In genomic region chr3:40432793-40433192, GRCh38 we compare ENCODE assay signal across 28 cellular contexts. TPM values are rescaled to one million over a fixed set of nuclear protein-coding genes. Genes with fewer than 3 reads are reported as not detected.
DNase-seq lines count a peak whose midpoint lies in the region; ATAC-seq and TF ChIP-seq lines count a peak whose summit lies in the region.
"Had no signal": no experiment of that assay in that cellular context is flagged by ENCODE, and none has a peak within 500 bp of the region (broad histone marks: within the 10 kb centered on the region; RNA-seq: fewer than 3 reads in every experiment).

No MANE protein-coding gene starts in this region.

- POLR2A ChIA-PET in activated CD8-positive, alpha-beta T cell treated with anti-CD3 and anti-CD28 coated beads, Interleukin-2, amount 10 ng/mL, durations not matched to agents 7 days and 5 days (lab: Charles Lee): no interaction called here

- H3K4me1 Mint-ChIP-seq in activated T-cell treated with anti-CD3 and anti-CD28 coated beads, Interleukin-2, amount 50 U/mL, for 72 hours (ENCODE audit: low read depth): no peaks in the 10 kb centered on the region
- H3K4me1 Mint-ChIP-seq in activated CD8-positive, alpha-beta T cell treated with anti-CD3 and anti-CD28 coated beads, Interleukin-2, amount 10 ng/mL, durations not matched to agents 7 days and 5 days (ENCODE audit: low read depth): no peaks in the 10 kb centered on the region
- H3K4me1 Mint-ChIP-seq: stimulated activated effector memory CD8-positive, alpha-beta T cell treated with anti-CD3 and anti-CD28 coated beads, Interleukin-12 subunit alpha, Interleukin-12 subunit beta, amount 100 ng/mL, for 72 hours had no signal

- CTCF ChIA-PET in activated CD8-positive, alpha-beta T cell treated with anti-CD3 and anti-CD28 coated beads, Interleukin-2, amount 10 ng/mL, durations not matched to agents 7 days and 5 days (lab: Charles Lee): no interaction called here

- H3K27ac Mint-ChIP-seq in activated T-cell treated with anti-CD3 and anti-CD28 coated beads, Interleukin-2, amount 50 U/mL, for 72 hours: peak overlapping the region; percentile 19
- H3K27ac Mint-ChIP-seq in activated CD8-positive, alpha-beta T cell treated with anti-CD3 and anti-CD28 coated beads, Interleukin-2, amount 10 ng/mL, durations not matched to agents 7 days and 5 days: no peak overlapping the region
- H3K27ac Mint-ChIP-seq: activated naive CD4-positive, alpha-beta T cell treated with anti-CD3 and anti-CD28 coated beads for 36 hours; dendritic cell treated with granulocyte-macrophage colony-stimulating factor and Interleukin-4, amounts not matched to agents 40 ng/mL and 50 ng/mL, for 4 days; stimulated activated effector memory CD8-positive, alpha-beta T cell treated with anti-CD3 and anti-CD28 coated beads, Interleukin-12 subunit alpha, Interleukin-12 subunit beta, amount 100 ng/mL, for 72 hours; T-helper 1 cell treated with Interleukin-12 subunit alpha and Interleukin-12 subunit beta and Interleukin-4 antibody, amounts not matched to agents 30 μg/mL and 1 μg/mL, for 36 hours had no signal

- no peaks in the 10 kb centered on the region for H3K36me3 Mint-ChIP-seq in activated T-cell treated with anti-CD3 and anti-CD28 coated beads, Interleukin-2, amount 50 U/mL, for 72 hours (ENCODE audit: insufficient read depth in 2 of 2)
- no peaks in the 10 kb centered on the region for H3K36me3 Mint-ChIP-seq in activated CD8-positive, alpha-beta T cell treated with anti-CD3 and anti-CD28 coated beads, Interleukin-2, amount 10 ng/mL, durations not matched to agents 7 days and 5 days (ENCODE audit: low read depth)
- H3K36me3 Mint-ChIP-seq: stimulated activated effector memory CD8-positive, alpha-beta T cell treated with anti-CD3 and anti-CD28 coated beads, Interleukin-12 subunit alpha, Interleukin-12 subunit beta, amount 100 ng/mL, for 72 hours had no signal

- H3K4me3 ChIP-seq in choroid plexus epithelial cell (ENCODE audit: low read depth, low read length) (no peak overlapping the region), foreskin fibroblast (ENCODE audit: low read depth in 1 of 2, low read length in 2 of 2) (no peak overlapping the region)
- H3K4me3 ChIP-seq: BLaER1 treated with 17β-estradiol and CSF1 and Interleukin-3, amounts not matched to agents 10 nM and 100 nM; cardiac muscle cell; psoas muscle; SJSA1; upper lobe of left lung had no signal

- DNase-seq in activated T-cell treated with anti-CD3 and anti-CD28 coated beads, Interleukin-2, amount 50 U/mL, for 72 hours: no peak
- no peak for DNase-seq in activated T-cell treated with anti-CD3 and anti-CD28 coated beads, Interleukin-2, amount 50 U/mL, for 1 hour
- DNase-seq in NCI-H69 (lab: John Stamatoyannopoulos, UW) (peak; percentile 1), choroid plexus epithelial cell (ENCODE audit: low read depth) (peak; percentile 4), foreskin fibroblast (no peak), NCI-H1105 treated with DMSO at 0.1 percent for 48 hours (lab: John Stamatoyannopoulos, UW) (no peak)
- no peak for DNase-seq in activated CD8-positive, alpha-beta T cell treated with anti-CD3 and anti-CD28 coated beads, Interleukin-2, amount 10 ng/mL, durations not matched to agents 7 days and 5 days
- DNase-seq: ACHN; activated CD4-positive, alpha-beta T cell treated with anti-CD3 and anti-CD28 coated beads for 4 hours; activated naive CD4-positive, alpha-beta T cell treated with anti-CD3 and anti-CD28 coated beads for 36 hours; activated T-cell treated with anti-CD3 and anti-CD28 coated beads, Interleukin-2, amount 50 U/mL, for 48 hours; amniotic stem cell; H7; kidney; NCI-H1092; NCI-H187 treated with DMSO at 0.1 percent for 48 hours; psoas muscle; substantia nigra; upper lobe of left lung had no signal

- no peak for ATAC-seq in activated T-cell treated with anti-CD3 and anti-CD28 coated beads, Interleukin-2, amount 50 U/mL, for 72 hours (replicated peaks in 1 of 2)
- no peak for ATAC-seq in GM21360 (IDR thresholded peaks at IDR 0.05; ENCODE audit: unreplicated experiment)
- no peak for ATAC-seq in activated CD8-positive, alpha-beta T cell treated with anti-CD3 and anti-CD28 coated beads, Interleukin-2, amount 10 ng/mL, durations not matched to agents 7 days and 5 days
- ATAC-seq: Panc1; psoas muscle; stimulated activated effector memory CD8-positive, alpha-beta T cell treated with anti-CD3 and anti-CD28 coated beads, Interleukin-12 subunit alpha, Interleukin-12 subunit beta, amount 100 ng/mL, for 72 hours had no signal

- H3K27me3 Mint-ChIP-seq in activated T-cell treated with anti-CD3 and anti-CD28 coated beads, Interleukin-2, amount 50 U/mL, for 72 hours (ENCODE audit: low read depth): peaks cover 7% of the 10 kb centered on the region
- H3K27me3 Mint-ChIP-seq in activated CD8-positive, alpha-beta T cell treated with anti-CD3 and anti-CD28 coated beads, Interleukin-2, amount 10 ng/mL, durations not matched to agents 7 days and 5 days (ENCODE audit: low read depth): peaks cover 2% of the 10 kb centered on the region
- H3K27me3 Mint-ChIP-seq: dendritic cell treated with granulocyte-macrophage colony-stimulating factor and Interleukin-4, amounts not matched to agents 40 ng/mL and 50 ng/mL, for 4 days had no signal

- TF ChIP-seq CTCF in choroid plexus epithelial cell (conservative IDR thresholded peaks at IDR 0.05; ENCODE audit: low read depth, low read length) (no peak), foreskin fibroblast (IDR thresholded peaks at IDR 0.05; ENCODE audit: low read depth, low read length) (no peak)

- no peaks in the 10 kb centered on the region for H3K9me3 Mint-ChIP-seq in activated T-cell treated with anti-CD3 and anti-CD28 coated beads, Interleukin-2, amount 50 U/mL, for 72 hours
- no peaks in the 10 kb centered on the region for H3K9me3 Mint-ChIP-seq in activated CD8-positive, alpha-beta T cell treated with anti-CD3 and anti-CD28 coated beads, Interleukin-2, amount 10 ng/mL, durations not matched to agents 7 days and 5 days (ENCODE audit: insufficient read depth)
- H3K9me3 Mint-ChIP-seq: activated naive CD4-positive, alpha-beta T cell treated with anti-CD3 and anti-CD28 coated beads for 36 hours; dendritic cell treated with granulocyte-macrophage colony-stimulating factor and Interleukin-4, amounts not matched to agents 40 ng/mL and 50 ng/mL, for 4 days; stimulated activated effector memory CD8-positive, alpha-beta T cell treated with anti-CD3 and anti-CD28 coated beads, Interleukin-12 subunit alpha, Interleukin-12 subunit beta, amount 100 ng/mL, for 72 hours; T-helper 1 cell treated with Interleukin-12 subunit alpha and Interleukin-12 subunit beta and Interleukin-4 antibody, amounts not matched to agents 30 μg/mL and 1 μg/mL, for 36 hours had no signal

- no peak overlapping the region for H3K4me3 Mint-ChIP-seq in activated T-cell treated with anti-CD3 and anti-CD28 coated beads, Interleukin-2, amount 50 U/mL, for 72 hours
- no peak overlapping the region for H3K4me3 Mint-ChIP-seq in activated CD8-positive, alpha-beta T cell treated with anti-CD3 and anti-CD28 coated beads, Interleukin-2, amount 10 ng/mL, durations not matched to agents 7 days and 5 days
- H3K4me3 Mint-ChIP-seq: activated naive CD4-positive, alpha-beta T cell treated with anti-CD3 and anti-CD28 coated beads for 36 hours; dendritic cell treated with granulocyte-macrophage colony-stimulating factor and Interleukin-4, amounts not matched to agents 40 ng/mL and 50 ng/mL, for 4 days; stimulated activated effector memory CD8-positive, alpha-beta T cell treated with anti-CD3 and anti-CD28 coated beads, Interleukin-12 subunit alpha, Interleukin-12 subunit beta, amount 100 ng/mL, for 72 hours; T-helper 1 cell treated with Interleukin-12 subunit alpha and Interleukin-12 subunit beta and Interleukin-4 antibody, amounts not matched to agents 30 μg/mL and 1 μg/mL, for 36 hours had no signal

RNA-seq across cellular contexts. Expression of gene RPL14, which starts 24.3 kb away (rescaled TPM):
- total RNA-seq in activated T-cell treated with anti-CD3 and anti-CD28 coated beads, Interleukin-2, amount 50 U/mL, for 72 hours: 1,000 to 10,000 TPM; 2,782 to 3,093 TPM
- 1,000 to 10,000 TPM; 1,835 to 1,964 TPM for total RNA-seq in activated CD8-positive, alpha-beta T cell treated with anti-CD3 and anti-CD28 coated beads, Interleukin-2, amount 10 ng/mL, durations not matched to agents 7 days and 5 days

RNA-seq across cellular contexts. Expression of gene ZNF619, which starts 44.1 kb away (rescaled TPM):
- 1 to 10 TPM; 9.6 to 9.8 TPM for total RNA-seq in activated T-cell treated with anti-CD3 and anti-CD28 coated beads, Interleukin-2, amount 50 U/mL, for 72 hours
- 1 to 10 TPM; 6.7 to 8.5 TPM for total RNA-seq in activated CD8-positive, alpha-beta T cell treated with anti-CD3 and anti-CD28 coated beads, Interleukin-2, amount 10 ng/mL, durations not matched to agents 7 days and 5 days

RNA-seq across cellular contexts. Expression of gene ENTPD3, which starts 45.8 kb away (rescaled TPM):
- not detected for total RNA-seq in activated T-cell treated with anti-CD3 and anti-CD28 coated beads, Interleukin-2, amount 50 U/mL, for 72 hours
- not detected for total RNA-seq in activated CD8-positive, alpha-beta T cell treated with anti-CD3 and anti-CD28 coated beads, Interleukin-2, amount 10 ng/mL, durations not matched to agents 7 days and 5 days
- total RNA-seq: activated naive CD4-positive, alpha-beta T cell treated with anti-CD3 and anti-CD28 coated beads for 36 hours; H7; lung microvascular endothelial cell; SJSA1 had no signal

Comparison
In these comparisons a context has a peak if more than half of its experiments do, and no peak if none do; other contexts are left out.
1. DNase-seq: peak in NCI-H69 (single experiment) and choroid plexus epithelial cell (single experiment); none in activated T-cell treated with anti-CD3 and anti-CD28 coated beads, Interleukin-2, amount 50 U/mL, for 72 hours (0 of 2), activated T-cell treated with anti-CD3 and anti-CD28 coated beads, Interleukin-2, amount 50 U/mL, for 1 hour (single experiment), foreskin fibroblast (0 of 2), activated CD8-positive, alpha-beta T cell treated with anti-CD3 and anti-CD28 coated beads, Interleukin-2, amount 10 ng/mL, durations not matched to agents 7 days and 5 days (single experiment) and NCI-H1105 treated with DMSO at 0.1 percent for 48 hours (single experiment).